2 cellular contexts compared by ENCODE assay signal in the genomic region with DNA sequence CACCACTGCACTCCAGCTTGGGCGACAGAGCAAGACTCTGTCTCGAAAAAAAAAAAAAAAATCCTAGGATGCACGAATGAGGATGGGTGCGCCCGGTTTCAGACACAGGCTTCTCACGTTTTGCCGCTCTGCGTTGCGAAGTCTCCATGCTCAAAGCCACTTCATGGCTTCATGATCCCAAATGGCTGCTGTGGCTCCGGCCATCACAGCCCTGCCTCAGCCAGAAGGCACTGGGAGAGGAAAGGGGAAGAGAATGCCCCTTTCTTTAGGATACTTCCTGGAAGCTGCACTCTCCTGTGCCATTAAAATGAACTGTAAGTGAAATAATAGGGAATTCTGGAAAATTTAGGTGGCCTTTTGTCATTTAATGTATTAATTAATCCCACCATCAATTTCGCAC.
TF ChIP-seq lines count a peak whose summit lies in the region.

No MANE protein-coding gene starts in this region.

TF ChIP-seq in A549, 52 proteins besides CTCF, POLR2A, EP300 and RAD21:
- TF ChIP-seq, protein P1, sequence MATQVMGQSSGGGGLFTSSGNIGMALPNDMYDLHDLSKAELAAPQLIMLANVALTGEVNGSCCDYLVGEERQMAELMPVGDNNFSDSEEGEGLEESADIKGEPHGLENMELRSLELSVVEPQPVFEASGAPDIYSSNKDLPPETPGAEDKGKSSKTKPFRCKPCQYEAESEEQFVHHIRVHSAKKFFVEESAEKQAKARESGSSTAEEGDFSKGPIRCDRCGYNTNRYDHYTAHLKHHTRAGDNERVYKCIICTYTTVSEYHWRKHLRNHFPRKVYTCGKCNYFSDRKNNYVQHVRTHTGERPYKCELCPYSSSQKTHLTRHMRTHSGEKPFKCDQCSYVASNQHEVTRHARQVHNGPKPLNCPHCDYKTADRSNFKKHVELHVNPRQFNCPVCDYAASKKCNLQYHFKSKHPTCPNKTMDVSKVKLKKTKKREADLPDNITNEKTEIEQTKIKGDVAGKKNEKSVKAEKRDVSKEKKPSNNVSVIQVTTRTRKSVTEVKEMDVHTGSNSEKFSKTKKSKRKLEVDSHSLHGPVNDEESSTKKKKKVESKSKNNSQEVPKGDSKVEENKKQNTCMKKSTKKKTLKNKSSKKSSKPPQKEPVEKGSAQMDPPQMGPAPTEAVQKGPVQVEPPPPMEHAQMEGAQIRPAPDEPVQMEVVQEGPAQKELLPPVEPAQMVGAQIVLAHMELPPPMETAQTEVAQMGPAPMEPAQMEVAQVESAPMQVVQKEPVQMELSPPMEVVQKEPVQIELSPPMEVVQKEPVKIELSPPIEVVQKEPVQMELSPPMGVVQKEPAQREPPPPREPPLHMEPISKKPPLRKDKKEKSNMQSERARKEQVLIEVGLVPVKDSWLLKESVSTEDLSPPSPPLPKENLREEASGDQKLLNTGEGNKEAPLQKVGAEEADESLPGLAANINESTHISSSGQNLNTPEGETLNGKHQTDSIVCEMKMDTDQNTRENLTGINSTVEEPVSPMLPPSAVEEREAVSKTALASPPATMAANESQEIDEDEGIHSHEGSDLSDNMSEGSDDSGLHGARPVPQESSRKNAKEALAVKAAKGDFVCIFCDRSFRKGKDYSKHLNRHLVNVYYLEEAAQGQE (IDR thresholded peaks at IDR 0.05) = no peak
- TF ChIP-seq ZFP36 (IDR thresholded peaks at IDR 0.05; ENCODE audit: borderline replicate concordance, partially characterized antibody) (no peak), EHF (CRISPR knock-in tag; IDR thresholded peaks at IDR 0.05) (no peak), CHD4 (IDR thresholded peaks at IDR 0.05; ENCODE audit: borderline replicate concordance) (no peak), JUN (IDR thresholded peaks at IDR 0.05) (no peak), BHLHE40 (IDR thresholded peaks at IDR 0.05; ENCODE audit: low read depth, low read length) (no peak), FOSB (CRISPR knock-in tag; IDR thresholded peaks at IDR 0.05) (no peak), CBX8 (IDR thresholded peaks at IDR 0.05) (no peak)
- TF ChIP-seq, protein P2, sequence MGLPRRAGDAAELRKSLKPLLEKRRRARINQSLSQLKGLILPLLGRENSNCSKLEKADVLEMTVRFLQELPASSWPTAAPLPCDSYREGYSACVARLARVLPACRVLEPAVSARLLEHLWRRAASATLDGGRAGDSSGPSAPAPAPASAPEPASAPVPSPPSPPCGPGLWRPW (IDR thresholded peaks at IDR 0.05) = no peak
- TF ChIP-seq, protein P3, sequence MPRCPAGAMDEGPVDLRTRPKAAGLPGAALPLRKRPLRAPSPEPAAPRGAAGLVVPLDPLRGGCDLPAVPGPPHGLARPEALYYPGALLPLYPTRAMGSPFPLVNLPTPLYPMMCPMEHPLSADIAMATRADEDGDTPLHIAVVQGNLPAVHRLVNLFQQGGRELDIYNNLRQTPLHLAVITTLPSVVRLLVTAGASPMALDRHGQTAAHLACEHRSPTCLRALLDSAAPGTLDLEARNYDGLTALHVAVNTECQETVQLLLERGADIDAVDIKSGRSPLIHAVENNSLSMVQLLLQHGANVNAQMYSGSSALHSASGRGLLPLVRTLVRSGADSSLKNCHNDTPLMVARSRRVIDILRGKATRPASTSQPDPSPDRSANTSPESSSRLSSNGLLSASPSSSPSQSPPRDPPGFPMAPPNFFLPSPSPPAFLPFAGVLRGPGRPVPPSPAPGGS (IDR thresholded peaks at IDR 0.05) = no peak
TF ChIP-seq in A549: peak in this region for 0.

TF ChIP-seq in K562, 482 proteins besides CTCF, POLR2A, EP300 and RAD21:
- TF ChIP-seq ATF6 (CRISPR knock-in tag; IDR thresholded peaks at IDR 0.05) (no peak), ARNT (IDR thresholded peaks at IDR 0.05) (no peak), BCOR (IDR thresholded peaks at IDR 0.05) (peak; percentile 49; the same call in 1 of the 2 replicates), RBM25 (IDR thresholded peaks at IDR 0.05; ENCODE audit: low read depth, low read length, severe bottlenecking) (peak; percentile 84), ADNP (tag; IDR thresholded peaks at IDR 0.05) (peak; percentile 43; the same call in 1 of the 2 replicates), NR2F6 (CRISPR knock-in tag; IDR thresholded peaks at IDR 0.05) (no peak), SMARCA5 (IDR thresholded peaks at IDR 0.05) (0 out of 2 replicates have a peak, but pooled peaks have one; percentile 74), ZBTB8A (IDR thresholded peaks at IDR 0.05; ENCODE audit: partially characterized antibody) (no peak), PTBP1 (IDR thresholded peaks at IDR 0.05; ENCODE audit: low read depth, low read length) (0 out of 2 replicates have a peak, but pooled peaks have one; percentile 37)
